Comparison of ENCODE assay signal across 8 cellular contexts in the genomic region with DNA sequence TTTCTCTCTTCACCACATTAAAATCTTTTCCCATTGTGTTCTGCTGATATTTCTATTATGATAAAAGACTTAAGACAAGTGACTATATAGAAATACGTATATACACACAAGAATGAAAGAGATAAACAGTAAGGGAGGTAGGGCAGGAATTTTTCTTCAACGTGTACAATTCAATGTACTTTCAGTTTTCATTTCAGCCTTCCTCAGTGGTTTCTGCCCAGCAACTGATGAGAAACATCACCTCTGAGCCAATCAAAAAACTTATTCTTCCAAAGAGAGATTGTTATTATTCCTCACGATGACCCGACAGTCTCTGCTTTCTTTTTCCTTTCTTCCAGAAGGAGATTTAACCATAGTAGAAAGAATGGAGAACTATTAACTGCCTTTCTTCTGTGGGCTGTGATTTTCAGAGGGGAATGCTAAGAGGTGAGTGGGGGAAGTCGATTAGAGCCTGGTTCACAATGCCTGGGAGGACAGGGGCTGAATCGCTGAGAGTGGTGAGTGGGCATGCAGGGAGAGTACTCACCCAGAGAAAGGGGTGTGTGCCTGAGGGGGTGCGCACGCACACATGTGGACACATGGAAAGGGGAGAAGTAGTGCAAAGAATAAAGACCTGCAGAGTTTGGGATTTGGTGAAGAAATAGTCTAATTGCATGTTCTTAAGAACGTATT.
DNase-seq lines count a peak whose midpoint lies in the region; ATAC-seq, FAIRE-seq and TF ChIP-seq lines count a peak whose summit lies in the region.

A gene (plus strand): TSS at position 289 of the 672 bp plus-strand sequence. CDS start 3,289 bp downstream, outside the sequence.

- TF ChIP-seq CTCF in AG09309 (IDR thresholded peaks at IDR 0.05; ENCODE audit: control insufficient read depth, insufficient read depth, low read depth, low read length, missing control alignments), result no peak

- peak; percentile 90 for ATAC-seq in GM18909 (IDR thresholded peaks at IDR 0.05; ENCODE audit: poor library complexity, unreplicated experiment)
- peak; percentile 84 for ATAC-seq in HG03139 (IDR thresholded peaks at IDR 0.05; ENCODE audit: unreplicated experiment)

- DNase-seq in AG09309 (ENCODE audit: low read depth) (no peak), NCI-H446 treated with DMSO at 0.1 percent for 48 hours (lab: John Stamatoyannopoulos, UW) (peak; percentile 20), kidney tubule cell (ENCODE audit: low spot score) (peak; percentile 75)
- DNase-seq in activated CD4-positive, alpha-beta T cell treated with anti-CD3 and anti-CD28 coated beads for 24 hours (ENCODE audit: low read depth in 2 of 2), result peak; percentile 24 to 44
- peak; percentile 35 to 50 for DNase-seq in stimulated activated CD4-positive, alpha-beta T cell treated with anti-CD3 and anti-CD28 coated beads, Interleukin-1b, Interleukin-23, amount 100 ng/mL, for 4 hours (ENCODE audit: low read depth in 2 of 2)

- H3K4me3 ChIP-seq in AG09309 (ENCODE audit: control insufficient read depth, low read depth, low read length), result peak within 1 kb of the TSS; percentile 69

- FAIRE-seq in colon (lab: Jason Lieb, UNC), result peak; percentile 92
